17 cellular contexts compared by ENCODE assay signal in the genomic region with DNA sequence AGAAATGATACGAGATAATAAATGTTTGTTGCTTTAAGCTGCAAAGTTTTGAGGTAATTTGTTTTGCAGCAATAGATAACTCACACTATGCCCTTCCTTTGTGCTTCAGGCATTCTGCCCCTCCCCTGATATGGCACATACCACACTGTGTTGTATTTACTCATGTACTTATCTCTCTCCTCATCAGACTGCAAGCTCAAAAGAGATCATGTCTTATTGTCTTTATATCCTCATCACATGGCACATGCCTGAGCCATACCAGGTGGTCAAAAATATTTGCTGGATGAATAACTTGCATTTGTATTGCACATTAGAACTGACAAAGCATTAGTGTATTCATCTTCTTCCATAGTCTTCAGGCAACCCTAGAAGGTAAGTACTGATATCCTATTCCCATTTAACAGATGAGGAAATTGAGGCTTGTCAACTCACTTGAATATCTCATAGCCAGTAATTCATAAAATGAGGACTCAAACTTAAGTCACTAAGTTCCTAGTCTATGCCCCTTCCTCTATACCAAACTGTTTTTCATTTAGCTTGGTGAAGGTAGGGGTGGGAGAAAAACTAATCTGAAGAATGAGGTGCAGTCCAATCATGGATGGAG.
A peak's percentile ranks its signal among the peaks of the same experiment; 100 is the strongest.
DNase-seq lines count a peak whose midpoint lies in the region.
"Had no signal": no experiment of that assay in that cellular context is flagged by ENCODE, and none has a peak within 500 bp of the region (broad histone marks: within the 10 kb centered on the region; RNA-seq: fewer than 3 reads in every experiment).

No MANE protein-coding gene starts in this region.

- H3K27ac ChIP-seq in skin epidermis, result peak overlapping the region in 12 of 21 experiments; percentile 43 to 87 (median 70)

- no peaks in the 10 kb centered on the region for H3K27me3 Mint-ChIP-seq in dendritic cell treated with granulocyte-macrophage colony-stimulating factor and Interleukin-4, amounts not matched to agents 40 ng/mL and 50 ng/mL, for 4 days
- no peaks in the 10 kb centered on the region for H3K27me3 Mint-ChIP-seq in activated T-cell treated with anti-CD3 and anti-CD28 coated beads, Interleukin-2, amount 50 U/mL, for 24 hours
- H3K27me3 Mint-ChIP-seq: activated CD4-positive, alpha-beta memory T cell treated with anti-CD3 and anti-CD28 coated beads, Interleukin-2, amount 10 ng/mL, durations not matched to agents 7 days and 5 days had no signal

- peaks cover 95% of the 10 kb centered on the region for H3K4me1 Mint-ChIP-seq in dendritic cell treated with granulocyte-macrophage colony-stimulating factor and Interleukin-4, amounts not matched to agents 40 ng/mL and 50 ng/mL, for 4 days (ENCODE audit: low read depth)
- H3K4me1 Mint-ChIP-seq in activated T-cell treated with anti-CD3 and anti-CD28 coated beads, Interleukin-2, amount 50 U/mL, for 24 hours (ENCODE audit: low read depth), result peaks cover 8% of the 10 kb centered on the region

- H3K36me3 Mint-ChIP-seq in dendritic cell treated with granulocyte-macrophage colony-stimulating factor and Interleukin-4, amounts not matched to agents 40 ng/mL and 50 ng/mL, for 4 days (ENCODE audit: low read depth), result no peaks in the 10 kb centered on the region
- H3K36me3 Mint-ChIP-seq in activated T-cell treated with anti-CD3 and anti-CD28 coated beads, Interleukin-2, amount 50 U/mL, for 24 hours (ENCODE audit: low read depth), result no peaks in the 10 kb centered on the region

- intact Hi-C loops in dendritic cell treated with granulocyte-macrophage colony-stimulating factor and Interleukin-4, amounts not matched to agents 40 ng/mL and 50 ng/mL, for 4 days (cut with micrococcal nuclease), result loop anchor here (5.0 kb wide), 1 partner anchor 37 kb away; no protein-coding TSS in a partner anchor

- DNase-seq in NCI-H510A treated with DMSO at 0.1 percent for 48 hours (lab: John Stamatoyannopoulos, UW) (peak; percentile 65), NCI-H510A (lab: John Stamatoyannopoulos, UW) (no peak), NCI-H226 (peak; percentile 91), OCI-M2 (lab: John Stamatoyannopoulos, UW; ENCODE audit: unreplicated experiment) (no peak), NCI-H1436 treated with DMSO at 0.1 percent for 48 hours (lab: John Stamatoyannopoulos, UW) (no peak)
- no peak for DNase-seq in activated T-cell treated with anti-CD3 and anti-CD28 coated beads, Interleukin-2, amount 50 U/mL, for 24 hours
- DNase-seq: activated CD4-positive, alpha-beta memory T cell treated with anti-CD3 and anti-CD28 coated beads, Interleukin-2, amount 10 ng/mL, durations not matched to agents 7 days and 5 days; activated naive CD4-positive, alpha-beta T cell treated with anti-CD3 and anti-CD28 coated beads, Interleukin-2, amount 50 U/mL, for 16 hours; cortex of kidney; GDM1; glutamatergic neuron; GOT3; MM.1S; NCI-H524 treated with DMSO at 0.1 percent for 48 hours; stimulated activated CD4-positive, alpha-beta T cell treated with anti-CD3 and anti-CD28 coated beads, Interleukin-4, amount 100 ng/mL, for 24 hours had no signal

- H3K27ac Mint-ChIP-seq in dendritic cell treated with granulocyte-macrophage colony-stimulating factor and Interleukin-4, amounts not matched to agents 40 ng/mL and 50 ng/mL, for 4 days, result peak overlapping the region; percentile 97
- no peak overlapping the region for H3K27ac Mint-ChIP-seq in activated T-cell treated with anti-CD3 and anti-CD28 coated beads, Interleukin-2, amount 50 U/mL, for 24 hours
- H3K27ac Mint-ChIP-seq: activated CD4-positive, alpha-beta memory T cell treated with anti-CD3 and anti-CD28 coated beads, Interleukin-2, amount 10 ng/mL, durations not matched to agents 7 days and 5 days had no signal

- no peaks in the 10 kb centered on the region for H3K9me3 Mint-ChIP-seq in dendritic cell treated with granulocyte-macrophage colony-stimulating factor and Interleukin-4, amounts not matched to agents 40 ng/mL and 50 ng/mL, for 4 days
- H3K9me3 Mint-ChIP-seq in activated T-cell treated with anti-CD3 and anti-CD28 coated beads, Interleukin-2, amount 50 U/mL, for 24 hours, result no peaks in the 10 kb centered on the region
- H3K9me3 Mint-ChIP-seq: activated CD4-positive, alpha-beta memory T cell treated with anti-CD3 and anti-CD28 coated beads, Interleukin-2, amount 10 ng/mL, durations not matched to agents 7 days and 5 days had no signal

- no peak overlapping the region for H3K4me3 ChIP-seq in skin epidermis

- no peak overlapping the region for H3K4me3 Mint-ChIP-seq in dendritic cell treated with granulocyte-macrophage colony-stimulating factor and Interleukin-4, amounts not matched to agents 40 ng/mL and 50 ng/mL, for 4 days
- H3K4me3 Mint-ChIP-seq in activated T-cell treated with anti-CD3 and anti-CD28 coated beads, Interleukin-2, amount 50 U/mL, for 24 hours, result no peak overlapping the region
- H3K4me3 Mint-ChIP-seq: activated CD4-positive, alpha-beta memory T cell treated with anti-CD3 and anti-CD28 coated beads, Interleukin-2, amount 10 ng/mL, durations not matched to agents 7 days and 5 days had no signal

Comparison
In these comparisons a context has a peak if more than half of its experiments do, and no peak if none do; other contexts are left out.
1. DNase-seq: peak in NCI-H510A treated with DMSO at 0.1 percent for 48 hours (single experiment) and NCI-H226 (single experiment); none in NCI-H510A (single experiment), OCI-M2 (single experiment), activated T-cell treated with anti-CD3 and anti-CD28 coated beads, Interleukin-2, amount 50 U/mL, for 24 hours (single experiment) and NCI-H1436 treated with DMSO at 0.1 percent for 48 hours (single experiment).